ENCODE assay signal across 21 cellular contexts in the genomic region with DNA sequence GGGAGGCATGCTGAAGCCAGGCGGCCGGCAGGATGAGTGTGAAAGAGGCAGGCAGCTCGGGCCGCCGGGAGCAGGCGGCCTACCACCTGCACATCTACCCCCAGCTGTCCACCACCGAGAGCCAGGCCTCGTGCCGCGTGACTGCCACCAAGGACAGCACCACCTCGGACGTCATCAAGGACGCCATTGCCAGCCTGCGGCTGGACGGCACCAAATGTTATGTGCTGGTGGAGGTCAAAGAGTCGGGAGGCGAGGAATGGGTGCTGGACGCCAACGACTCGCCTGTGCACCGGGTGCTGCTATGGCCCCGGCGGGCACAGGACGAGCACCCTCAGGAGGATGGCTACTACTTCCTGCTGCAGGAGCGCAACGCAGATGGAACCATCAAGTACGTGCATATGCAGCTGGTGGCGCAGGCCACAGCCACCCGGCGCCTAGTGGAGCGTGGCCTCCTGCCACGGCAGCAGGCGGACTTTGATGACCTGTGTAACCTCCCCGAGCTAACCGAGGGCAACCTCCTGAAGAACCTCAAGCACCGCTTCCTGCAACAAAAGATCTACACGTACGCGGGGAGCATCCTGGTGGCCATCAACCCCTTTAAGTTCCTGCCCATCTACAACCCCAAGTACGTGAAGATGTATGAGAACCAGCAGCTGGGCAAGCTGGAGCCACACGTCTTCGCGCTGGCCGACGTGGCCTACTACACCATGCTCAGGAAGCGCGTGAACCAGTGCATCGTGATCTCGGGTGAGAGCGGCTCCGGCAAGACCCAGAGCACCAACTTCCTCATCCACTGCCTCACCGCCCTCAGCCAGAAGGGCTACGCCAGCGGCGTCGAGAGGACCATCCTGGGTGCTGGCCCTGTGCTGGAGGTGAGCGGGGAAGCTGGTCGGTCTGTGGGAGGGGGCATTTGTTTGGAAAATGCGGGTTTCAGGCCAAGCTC.
"Had no signal": no experiment of that assay in that cellular context is flagged by ENCODE, and none has a peak within 500 bp of the region (broad histone marks: within the 10 kb centered on the region; RNA-seq: fewer than 3 reads in every experiment).

No MANE protein-coding gene starts in this region.

- H3K27me3 Mint-ChIP-seq: naive thymus-derived CD8-positive, alpha-beta T cell; progenitor cell of endocrine pancreas had no signal

- DNase-seq: activated CD4-positive, alpha-beta T cell treated with anti-CD3 and anti-CD28 coated beads, Interleukin-2, amount 50 U/mL, for 1 hour; activated CD8-positive, alpha-beta memory T cell treated with anti-CD3 and anti-CD28 coated beads for 24 hours; mucosa of descending colon; naive thymus-derived CD8-positive, alpha-beta T cell; nucleus accumbens; stimulated activated CD4-positive, alpha-beta T cell treated with anti-CD3 and anti-CD28 coated beads, Interleukin-15, amount 100 ng/mL, for 24 hours; stimulated activated CD4-positive, alpha-beta T cell treated with anti-CD3 and anti-CD28 coated beads, Interleukin-4, amount 100 ng/mL, for 1 hour; stimulated activated naive CD8-positive, alpha-beta T cell treated with anti-CD3 and anti-CD28 coated beads, Interleukin-15, Interleukin-2, amounts not matched to agents 100 U/mL and 50 U/mL, for 24 hours; T-helper 9 cell; transverse colon had no signal

- H3K9me3 Mint-ChIP-seq: activated T-helper 1 cell treated with anti-CD3 and anti-CD28 coated beads, Interleukin-12 subunit alpha, Interleukin-12 subunit beta, Interleukin-2, Interleukin-4 antibody, amounts not matched to agents 30 ng/mL and 10 ng/mL and 1 ng/mL, durations not matched to agents 14 hours and 24 hours and 36 hours had no signal

- H3K4me3 ChIP-seq: cardiac muscle cell, esophagus muscularis mucosa, hepatocyte, mucosa of descending colon, right atrium auricular region, transverse colon had no signal

- FAIRE-seq: astrocyte, endometrium, keratinocyte had no signal

- H3K36me3 ChIP-seq: cardiac muscle cell had no signal

- H3K27me3 ChIP-seq: cardiac muscle cell, esophagus muscularis mucosa, hepatocyte, right atrium auricular region, transverse colon had no signal

- H2AFZ ChIP-seq: hepatocyte had no signal

- H3K27ac Mint-ChIP-seq: activated T-helper 1 cell treated with anti-CD3 and anti-CD28 coated beads, Interleukin-12 subunit alpha, Interleukin-12 subunit beta, Interleukin-2, Interleukin-4 antibody, amounts not matched to agents 30 ng/mL and 10 ng/mL and 1 ng/mL, durations not matched to agents 14 hours and 24 hours and 36 hours; progenitor cell of endocrine pancreas had no signal

- ATAC-seq: activated CD4-positive, CD25-positive, alpha-beta regulatory T cell treated with anti-CD3 and anti-CD28 coated beads, Interleukin-2, amount 50 U/mL, for 24 hours; left lobe of liver; mucosa of descending colon; naive thymus-derived CD8-positive, alpha-beta T cell; stimulated activated naive CD8-positive, alpha-beta T cell treated with anti-CD3 and anti-CD28 coated beads, Interleukin-15, Interleukin-2, amounts not matched to agents 100 U/mL and 50 U/mL, for 24 hours had no signal

- H3K9me3 ChIP-seq: esophagus muscularis mucosa, mucosa of descending colon, right atrium auricular region, transverse colon had no signal

- H3K4me3 Mint-ChIP-seq: activated T-helper 1 cell treated with anti-CD3 and anti-CD28 coated beads, Interleukin-12 subunit alpha, Interleukin-12 subunit beta, Interleukin-2, Interleukin-4 antibody, amounts not matched to agents 30 ng/mL and 10 ng/mL and 1 ng/mL, durations not matched to agents 14 hours and 24 hours and 36 hours had no signal

- H3K27ac ChIP-seq: cardiac muscle cell, esophagus muscularis mucosa, hepatocyte, right atrium auricular region, transverse colon had no signal

- H3K4me2 ChIP-seq: hepatocyte had no signal
